8 cellular contexts compared by ENCODE assay signal in genomic region chr13:45897562-45897961, GRCh38. TPM values are rescaled to one million over a fixed set of nuclear protein-coding genes. Genes with fewer than 3 reads are reported as not detected.
"Had no signal": no experiment of that assay in that cellular context is flagged by ENCODE, and none has a peak within 500 bp of the region (broad histone marks: within the 10 kb centered on the region; RNA-seq: fewer than 3 reads in every experiment).

No MANE protein-coding gene starts in this region.

- H3K27ac Mint-ChIP-seq: GM23338, H9, HFFc6, IgD-negative memory B cell had no signal

- H3K4me1 Mint-ChIP-seq: IgD-negative memory B cell had no signal

- H3K9me3 Mint-ChIP-seq: GM23338, H9, HFFc6 had no signal

- H3K27ac ChIP-seq: HL-60 had no signal

- H3K4me3 Mint-ChIP-seq: GM23338, H9, HFFc6, IgD-negative memory B cell had no signal

- ATAC-seq: GM23338, HepG2 had no signal

- DNase-seq: H9, HCEC 1CT, HFFc6, KBM-7 had no signal

- H3K4me3 ChIP-seq: GM23338 had no signal

RNA-seq across cellular contexts. Expression of gene SIAH3, which starts 46.0 kb away (rescaled TPM):
- total RNA-seq: H9, HepG2, HFFc6 had no signal
